In genomic region chr9:89669361-89669842, GRCh38 we compare ENCODE assay signal across 1 cellular context.
TF ChIP-seq lines count a peak whose summit lies in the region.

No MANE protein-coding gene starts in this region.

TF ChIP-seq in HepG2, 621 proteins besides CTCF, POLR2A, EP300 and RAD21 (continued from another document):
- TF ChIP-seq, protein P1, sequence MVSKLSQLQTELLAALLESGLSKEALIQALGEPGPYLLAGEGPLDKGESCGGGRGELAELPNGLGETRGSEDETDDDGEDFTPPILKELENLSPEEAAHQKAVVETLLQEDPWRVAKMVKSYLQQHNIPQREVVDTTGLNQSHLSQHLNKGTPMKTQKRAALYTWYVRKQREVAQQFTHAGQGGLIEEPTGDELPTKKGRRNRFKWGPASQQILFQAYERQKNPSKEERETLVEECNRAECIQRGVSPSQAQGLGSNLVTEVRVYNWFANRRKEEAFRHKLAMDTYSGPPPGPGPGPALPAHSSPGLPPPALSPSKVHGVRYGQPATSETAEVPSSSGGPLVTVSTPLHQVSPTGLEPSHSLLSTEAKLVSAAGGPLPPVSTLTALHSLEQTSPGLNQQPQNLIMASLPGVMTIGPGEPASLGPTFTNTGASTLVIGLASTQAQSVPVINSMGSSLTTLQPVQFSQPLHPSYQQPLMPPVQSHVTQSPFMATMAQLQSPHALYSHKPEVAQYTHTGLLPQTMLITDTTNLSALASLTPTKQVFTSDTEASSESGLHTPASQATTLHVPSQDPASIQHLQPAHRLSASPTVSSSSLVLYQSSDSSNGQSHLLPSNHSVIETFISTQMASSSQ (IDR thresholded peaks at IDR 0.05; ENCODE audit: low read depth), result 0 out of 2 replicates have a peak, but pooled peaks have one; percentile 42
- TF ChIP-seq, protein P1 (CRISPR knock-in tag; IDR thresholded peaks at IDR 0.05; ENCODE audit: borderline replicate concordance), result no peak; the same call in 1 of the 2 replicates
- TF ChIP-seq PITX1 (CRISPR knock-in tag; IDR thresholded peaks at IDR 0.05) (0 out of 2 replicates have a peak, but pooled peaks have one; percentile 17), SOX13 (IDR thresholded peaks at IDR 0.05) (peak; percentile 49; the same call in 1 of the 2 replicates), SOX13 (CRISPR knock-in tag; conservative IDR thresholded peaks at IDR 0.05 in 1 of 2, IDR thresholded peaks at IDR 0.05 in 1 of 2) (peak in 1 of 2 experiments; percentile 88; a peak in 2 of 4 replicates), NCOA2 (CRISPR knock-in tag; IDR thresholded peaks at IDR 0.05) (peak; percentile 46), GATAD2A (CRISPR knock-in tag; IDR thresholded peaks at IDR 0.05) (peak; percentile 34; the same call in 1 of the 2 replicates), ZNF512B (CRISPR knock-in tag; IDR thresholded peaks at IDR 0.05; ENCODE audit: borderline replicate concordance) (no peak), HHEX (CRISPR knock-in tag; IDR thresholded peaks at IDR 0.05) (peak; percentile 95), REL (CRISPR knock-in tag; conservative IDR thresholded peaks at IDR 0.05) (no peak), ZNF510 (CRISPR knock-in tag; IDR thresholded peaks at IDR 0.05; ENCODE audit: low read depth) (no peak), PPARG (CRISPR knock-in tag; conservative IDR thresholded peaks at IDR 0.05) (no peak), SMARCE1 (IDR thresholded peaks at IDR 0.05; ENCODE audit: borderline replicate concordance) (no peak), RARA (CRISPR knock-in tag; IDR thresholded peaks at IDR 0.05) (peak; percentile 73)
- TF ChIP-seq, protein P2, sequence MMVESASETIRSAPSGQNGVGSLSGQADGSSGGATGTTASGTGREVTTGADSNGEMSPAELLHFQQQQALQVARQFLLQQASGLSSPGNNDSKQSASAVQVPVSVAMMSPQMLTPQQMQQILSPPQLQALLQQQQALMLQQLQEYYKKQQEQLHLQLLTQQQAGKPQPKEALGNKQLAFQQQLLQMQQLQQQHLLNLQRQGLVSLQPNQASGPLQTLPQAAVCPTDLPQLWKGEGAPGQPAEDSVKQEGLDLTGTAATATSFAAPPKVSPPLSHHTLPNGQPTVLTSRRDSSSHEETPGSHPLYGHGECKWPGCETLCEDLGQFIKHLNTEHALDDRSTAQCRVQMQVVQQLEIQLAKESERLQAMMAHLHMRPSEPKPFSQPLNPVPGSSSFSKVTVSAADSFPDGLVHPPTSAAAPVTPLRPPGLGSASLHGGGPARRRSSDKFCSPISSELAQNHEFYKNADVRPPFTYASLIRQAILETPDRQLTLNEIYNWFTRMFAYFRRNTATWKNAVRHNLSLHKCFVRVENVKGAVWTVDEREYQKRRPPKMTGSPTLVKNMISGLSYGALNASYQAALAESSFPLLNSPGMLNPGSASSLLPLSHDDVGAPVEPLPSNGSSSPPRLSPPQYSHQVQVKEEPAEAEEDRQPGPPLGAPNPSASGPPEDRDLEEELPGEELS (CRISPR knock-in tag; IDR thresholded peaks at IDR 0.05), result peak; percentile 62
